Comparison of ENCODE assay signal across 9 cellular contexts in genomic region chr10:75398630-75399460, GRCh38. TPM values are rescaled to one million over a fixed set of nuclear protein-coding genes. Genes with fewer than 3 reads are reported as not detected.
DNase-seq lines count a peak whose midpoint lies in the region; ATAC-seq and TF ChIP-seq lines count a peak whose summit lies in the region.
"Had no signal": no experiment of that assay in that cellular context is flagged by ENCODE, and none has a peak within 500 bp of the region (broad histone marks: within the 10 kb centered on the region; RNA-seq: fewer than 3 reads in every experiment).

No MANE protein-coding gene starts in this region.

- H4K20me1 ChIP-seq in BLaER1, result peaks cover 12% of the 10 kb centered on the region

- H3K4me3 ChIP-seq in BLaER1 (peak overlapping the region; percentile 87; the same call in 1 of the 2 replicates), cardiac muscle cell (peak overlapping the region; percentile 97), parathyroid adenoma (ENCODE audit: low read depth, low read length) (peak overlapping the region; percentile 88)

- peaks cover 10% of the 10 kb centered on the region for H3K36me3 Mint-ChIP-seq in T-helper 17 cell (ENCODE audit: low read depth)

- H3K36me3 ChIP-seq in BLaER1 (peaks cover 12% of the 10 kb centered on the region), cardiac muscle cell (peaks cover 6% of the 10 kb centered on the region), parathyroid adenoma (ENCODE audit: control insufficient read depth, insufficient read depth, low read length) (no peaks in the 10 kb centered on the region)

- H3K9me3 ChIP-seq in BLaER1 (peaks cover 11% of the 10 kb centered on the region), T-helper 17 cell (ENCODE audit: control insufficient read depth, low read length, poor library complexity, severe bottlenecking) (no peaks in the 10 kb centered on the region), cardiac muscle cell (ENCODE audit: low read depth) (no peaks in the 10 kb centered on the region), parathyroid adenoma (ENCODE audit: control insufficient read depth, low read length) (no peaks in the 10 kb centered on the region)

- H3K4me2 ChIP-seq in BLaER1, result peak overlapping the region; percentile 100
- H3K4me2 ChIP-seq in parathyroid adenoma (ENCODE audit: low read length), result peak overlapping the region; percentile 77

- H3K4me3 Mint-ChIP-seq in T-helper 17 cell, result peak overlapping the region; percentile 15

- H3K27ac ChIP-seq in BLaER1, result no peak overlapping the region
- H3K27ac ChIP-seq in cardiac muscle cell, result peak overlapping the region; percentile 96
- H3K27ac ChIP-seq in parathyroid adenoma, result no peak overlapping the region

- no peak overlapping the region for H3K27ac Mint-ChIP-seq in T-helper 17 cell

- DNase-seq in T-helper 17 cell, result no peak
- DNase-seq in cardiac muscle cell (ENCODE audit: low read depth in 1 of 2, low spot score in 1 of 2), result peak; percentile 50 to 56
- no peak for DNase-seq in GOT3 (lab: John Stamatoyannopoulos, UW)
- no peak for DNase-seq in NCI-H446 treated with DMSO at 0.1 percent for 48 hours (lab: John Stamatoyannopoulos, UW)

- peaks cover 18% of the 10 kb centered on the region for H3K4me1 Mint-ChIP-seq in T-helper 17 cell

- TF ChIP-seq CTCF in cardiac muscle cell (IDR thresholded peaks at IDR 0.05; ENCODE audit: low read depth, low read length), result no peak
- no peak for TF ChIP-seq CTCF in parathyroid adenoma (IDR thresholded peaks at IDR 0.05)

- H2AFZ ChIP-seq in parathyroid adenoma, result peak overlapping the region; percentile 1

- H3K27me3 ChIP-seq in BLaER1 (peaks cover 42% of the 10 kb centered on the region), cardiac muscle cell (peaks cover 49% of the 10 kb centered on the region), parathyroid adenoma (ENCODE audit: control insufficient read depth, insufficient read depth, low read length) (no peaks in the 10 kb centered on the region)

- peaks cover 36% of the 10 kb centered on the region for H3K27me3 Mint-ChIP-seq in T-helper 17 cell

- H3K9ac ChIP-seq in BLaER1, result peak overlapping the region; percentile 73; the same call in 1 of the 2 replicates
- H3K9ac ChIP-seq in parathyroid adenoma, result no peak overlapping the region

- peaks cover 25% of the 10 kb centered on the region for H3K4me1 ChIP-seq in BLaER1
- H3K4me1 ChIP-seq in cardiac muscle cell (ENCODE audit: low read depth), result no peaks in the 10 kb centered on the region
- peaks cover 6% of the 10 kb centered on the region for H3K4me1 ChIP-seq in parathyroid adenoma

- no peaks in the 10 kb centered on the region for H3K79me2 ChIP-seq in parathyroid adenoma

- ATAC-seq in T-helper 17 cell (no peak), HG02571 (IDR thresholded peaks at IDR 0.05; ENCODE audit: unreplicated experiment) (no peak), HG02623 (IDR thresholded peaks at IDR 0.05; ENCODE audit: unreplicated experiment) (no peak)

RNA-seq across cellular contexts. Expression of gene ZNF503, which starts 2.7 kb away (rescaled TPM):
- total RNA-seq in T-helper 17 cell (under 1 TPM; 0.12 to 0.50 TPM), cardiac muscle cell (110 and 124 TPM in 2 replicates)
- 37.3 and 41.8 TPM in 2 replicates for polyA plus RNA-seq in cardiac muscle cell

RNA-seq across cellular contexts. Expression of gene LRMDA, which starts 32.6 kb away (rescaled TPM):
- total RNA-seq in T-helper 17 cell (not detected), cardiac muscle cell (3.0 and 6.2 TPM in 2 replicates)
- polyA plus RNA-seq in cardiac muscle cell, result 11.7 and 29.3 TPM in 2 replicates
- total RNA-seq: Daoy had no signal

Comparison
In these comparisons a context has a peak if more than half of its experiments do, and no peak if none do; other contexts are left out.
1. DNase-seq: peak in cardiac muscle cell (2 of 2); none in T-helper 17 cell (0 of 3), GOT3 (single experiment) and NCI-H446 treated with DMSO at 0.1 percent for 48 hours (single experiment).
2. RNA of gene ZNF503, which starts 2.7 kb away (total RNA-seq): 110 to 124 TPM in cardiac muscle cell; 0.12 to 0.50 TPM in T-helper 17 cell; every median in the first group is over 10 times any median in the second.
3. Peak in every context shown above with its lines, with median percentiles within 50 percentile points of each other: H3K4me3 ChIP-seq.